In the genomic region with DNA sequence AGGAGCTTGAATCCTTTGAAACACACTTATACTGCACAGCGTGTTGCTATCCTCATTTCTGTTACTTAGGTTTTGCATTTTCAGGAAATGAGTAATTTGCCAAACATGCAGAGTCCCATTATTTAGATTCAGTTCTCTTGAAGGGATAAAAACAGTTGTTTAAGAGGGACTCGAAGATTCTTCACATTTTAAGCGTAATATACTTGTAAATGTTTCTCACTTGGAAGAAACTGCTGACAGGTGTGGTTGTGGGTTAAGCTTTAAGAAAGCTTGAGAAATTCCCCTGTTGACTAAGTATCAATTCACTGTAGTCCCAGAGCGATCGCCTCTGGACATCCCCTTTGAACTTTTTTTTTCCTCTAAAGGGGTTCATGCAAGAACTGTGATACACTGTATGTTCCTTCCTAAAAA, we compare ENCODE assay signal across 1 cellular context.
TF ChIP-seq lines count a peak whose summit lies in the region.

No MANE protein-coding gene starts in this region.

TF ChIP-seq in GM12878, 131 proteins besides CTCF, POLR2A, EP300 and RAD21 (continued from another document and continues in another):
- TF ChIP-seq, protein P1, sequence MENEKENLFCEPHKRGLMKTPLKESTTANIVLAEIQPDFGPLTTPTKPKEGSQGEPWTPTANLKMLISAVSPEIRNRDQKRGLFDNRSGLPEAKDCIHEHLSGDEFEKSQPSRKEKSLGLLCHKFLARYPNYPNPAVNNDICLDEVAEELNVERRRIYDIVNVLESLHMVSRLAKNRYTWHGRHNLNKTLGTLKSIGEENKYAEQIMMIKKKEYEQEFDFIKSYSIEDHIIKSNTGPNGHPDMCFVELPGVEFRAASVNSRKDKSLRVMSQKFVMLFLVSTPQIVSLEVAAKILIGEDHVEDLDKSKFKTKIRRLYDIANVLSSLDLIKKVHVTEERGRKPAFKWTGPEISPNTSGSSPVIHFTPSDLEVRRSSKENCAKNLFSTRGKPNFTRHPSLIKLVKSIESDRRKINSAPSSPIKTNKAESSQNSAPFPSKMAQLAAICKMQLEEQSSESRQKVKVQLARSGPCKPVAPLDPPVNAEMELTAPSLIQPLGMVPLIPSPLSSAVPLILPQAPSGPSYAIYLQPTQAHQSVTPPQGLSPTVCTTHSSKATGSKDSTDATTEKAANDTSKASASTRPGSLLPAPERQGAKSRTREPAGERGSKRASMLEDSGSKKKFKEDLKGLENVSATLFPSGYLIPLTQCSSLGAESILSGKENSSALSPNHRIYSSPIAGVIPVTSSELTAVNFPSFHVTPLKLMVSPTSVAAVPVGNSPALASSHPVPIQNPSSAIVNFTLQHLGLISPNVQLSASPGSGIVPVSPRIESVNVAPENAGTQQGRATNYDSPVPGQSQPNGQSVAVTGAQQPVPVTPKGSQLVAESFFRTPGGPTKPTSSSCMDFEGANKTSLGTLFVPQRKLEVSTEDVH (IDR thresholded peaks at IDR 0.05; ENCODE audit: low read depth, partially characterized antibody) = no peak
- TF ChIP-seq ASH2L (IDR thresholded peaks at IDR 0.05; ENCODE audit: borderline replicate concordance, low read depth) = no peak
- TF ChIP-seq, protein P2, sequence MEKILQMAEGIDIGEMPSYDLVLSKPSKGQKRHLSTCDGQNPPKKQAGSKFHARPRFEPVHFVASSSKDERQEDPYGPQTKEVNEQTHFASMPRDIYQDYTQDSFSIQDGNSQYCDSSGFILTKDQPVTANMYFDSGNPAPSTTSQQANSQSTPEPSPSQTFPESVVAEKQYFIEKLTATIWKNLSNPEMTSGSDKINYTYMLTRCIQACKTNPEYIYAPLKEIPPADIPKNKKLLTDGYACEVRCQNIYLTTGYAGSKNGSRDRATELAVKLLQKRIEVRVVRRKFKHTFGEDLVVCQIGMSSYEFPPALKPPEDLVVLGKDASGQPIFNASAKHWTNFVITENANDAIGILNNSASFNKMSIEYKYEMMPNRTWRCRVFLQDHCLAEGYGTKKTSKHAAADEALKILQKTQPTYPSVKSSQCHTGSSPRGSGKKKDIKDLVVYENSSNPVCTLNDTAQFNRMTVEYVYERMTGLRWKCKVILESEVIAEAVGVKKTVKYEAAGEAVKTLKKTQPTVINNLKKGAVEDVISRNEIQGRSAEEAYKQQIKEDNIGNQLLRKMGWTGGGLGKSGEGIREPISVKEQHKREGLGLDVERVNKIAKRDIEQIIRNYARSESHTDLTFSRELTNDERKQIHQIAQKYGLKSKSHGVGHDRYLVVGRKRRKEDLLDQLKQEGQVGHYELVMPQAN (conservative IDR thresholded peaks at IDR 0.05) = 0 out of 2 replicates have a peak, but pooled peaks have one; percentile 20
- TF ChIP-seq, protein P3, sequence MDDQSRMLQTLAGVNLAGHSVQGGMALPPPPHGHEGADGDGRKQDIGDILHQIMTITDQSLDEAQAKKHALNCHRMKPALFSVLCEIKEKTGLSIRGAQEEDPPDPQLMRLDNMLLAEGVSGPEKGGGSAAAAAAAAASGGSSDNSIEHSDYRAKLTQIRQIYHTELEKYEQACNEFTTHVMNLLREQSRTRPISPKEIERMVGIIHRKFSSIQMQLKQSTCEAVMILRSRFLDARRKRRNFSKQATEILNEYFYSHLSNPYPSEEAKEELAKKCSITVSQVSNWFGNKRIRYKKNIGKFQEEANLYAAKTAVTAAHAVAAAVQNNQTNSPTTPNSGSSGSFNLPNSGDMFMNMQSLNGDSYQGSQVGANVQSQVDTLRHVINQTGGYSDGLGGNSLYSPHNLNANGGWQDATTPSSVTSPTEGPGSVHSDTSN (IDR thresholded peaks at IDR 0.05; ENCODE audit: insufficient replicate concordance, low read depth, low read length) = no peak
- no peak for TF ChIP-seq KDM1A (IDR thresholded peaks at IDR 0.05; ENCODE audit: borderline replicate concordance)
- TF ChIP-seq, protein P4, sequence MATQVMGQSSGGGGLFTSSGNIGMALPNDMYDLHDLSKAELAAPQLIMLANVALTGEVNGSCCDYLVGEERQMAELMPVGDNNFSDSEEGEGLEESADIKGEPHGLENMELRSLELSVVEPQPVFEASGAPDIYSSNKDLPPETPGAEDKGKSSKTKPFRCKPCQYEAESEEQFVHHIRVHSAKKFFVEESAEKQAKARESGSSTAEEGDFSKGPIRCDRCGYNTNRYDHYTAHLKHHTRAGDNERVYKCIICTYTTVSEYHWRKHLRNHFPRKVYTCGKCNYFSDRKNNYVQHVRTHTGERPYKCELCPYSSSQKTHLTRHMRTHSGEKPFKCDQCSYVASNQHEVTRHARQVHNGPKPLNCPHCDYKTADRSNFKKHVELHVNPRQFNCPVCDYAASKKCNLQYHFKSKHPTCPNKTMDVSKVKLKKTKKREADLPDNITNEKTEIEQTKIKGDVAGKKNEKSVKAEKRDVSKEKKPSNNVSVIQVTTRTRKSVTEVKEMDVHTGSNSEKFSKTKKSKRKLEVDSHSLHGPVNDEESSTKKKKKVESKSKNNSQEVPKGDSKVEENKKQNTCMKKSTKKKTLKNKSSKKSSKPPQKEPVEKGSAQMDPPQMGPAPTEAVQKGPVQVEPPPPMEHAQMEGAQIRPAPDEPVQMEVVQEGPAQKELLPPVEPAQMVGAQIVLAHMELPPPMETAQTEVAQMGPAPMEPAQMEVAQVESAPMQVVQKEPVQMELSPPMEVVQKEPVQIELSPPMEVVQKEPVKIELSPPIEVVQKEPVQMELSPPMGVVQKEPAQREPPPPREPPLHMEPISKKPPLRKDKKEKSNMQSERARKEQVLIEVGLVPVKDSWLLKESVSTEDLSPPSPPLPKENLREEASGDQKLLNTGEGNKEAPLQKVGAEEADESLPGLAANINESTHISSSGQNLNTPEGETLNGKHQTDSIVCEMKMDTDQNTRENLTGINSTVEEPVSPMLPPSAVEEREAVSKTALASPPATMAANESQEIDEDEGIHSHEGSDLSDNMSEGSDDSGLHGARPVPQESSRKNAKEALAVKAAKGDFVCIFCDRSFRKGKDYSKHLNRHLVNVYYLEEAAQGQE (IDR thresholded peaks at IDR 0.05; ENCODE audit: low read depth, low read length) = no peak
- TF ChIP-seq SP1 (IDR thresholded peaks at IDR 0.05; ENCODE audit: low read depth, low read length) = no peak
- TF ChIP-seq ATF7 (IDR thresholded peaks at IDR 0.05; ENCODE audit: low read depth) = peak; percentile 70
- no peak for TF ChIP-seq MYB (IDR thresholded peaks at IDR 0.05; ENCODE audit: borderline replicate concordance, low read depth, low read length)
- no peak for TF ChIP-seq NR2C2 (IDR thresholded peaks at IDR 0.05; ENCODE audit: borderline replicate concordance, control insufficient read depth, insufficient read length, low read depth)
- TF ChIP-seq EGR1 (IDR thresholded peaks at IDR 0.05; ENCODE audit: borderline replicate concordance in 1 of 2, low read depth in 2 of 2, low read length in 2 of 2) = no peak
- no peak for TF ChIP-seq NR2C1 (IDR thresholded peaks at IDR 0.05)
- no peak for TF ChIP-seq MEF2A (IDR thresholded peaks at IDR 0.05; ENCODE audit: insufficient read depth, low read depth, low read length)
- TF ChIP-seq CHD1 (IDR thresholded peaks at IDR 0.05; ENCODE audit: low read depth, low read length) = peak; percentile 23; the same call in 1 of the 2 replicates
- no peak for TF ChIP-seq FOS (IDR thresholded peaks at IDR 0.05; ENCODE audit: borderline replicate concordance, extremely low read depth, insufficient read length)
- TF ChIP-seq CHD2 (IDR thresholded peaks at IDR 0.05; ENCODE audit: borderline replicate concordance, low read depth, low read length) = peak; percentile 50; the same call in 1 of the 2 replicates
- TF ChIP-seq IKZF1 (conservative IDR thresholded peaks at IDR 0.05) = peak; percentile 84
- peak; percentile 77; the same call in 2 of the 3 replicates for TF ChIP-seq POU2F2 (IDR thresholded peaks at IDR 0.05; ENCODE audit: borderline replicate concordance, low read depth, low read length)
- peak; percentile 8; the same call in 1 of the 2 replicates for TF ChIP-seq SPI1 (IDR thresholded peaks at IDR 0.05; ENCODE audit: borderline replicate concordance, insufficient read depth, low read depth, low read length)
- no peak for TF ChIP-seq YY1 (IDR thresholded peaks at IDR 0.05; ENCODE audit: low read depth, low read length)
- TF ChIP-seq ZNF274 (IDR thresholded peaks at IDR 0.05; ENCODE audit: insufficient read depth, insufficient read length) = no peak
- no peak; the same call in 1 of the 2 replicates for TF ChIP-seq PML (IDR thresholded peaks at IDR 0.05; ENCODE audit: low read length)
- TF ChIP-seq GABPA (IDR thresholded peaks at IDR 0.05; ENCODE audit: low read depth) = peak; percentile 17; the same call in 1 of the 2 replicates
- no peak for TF ChIP-seq ZNF622 (IDR thresholded peaks at IDR 0.05)
- TF ChIP-seq, protein P5, sequence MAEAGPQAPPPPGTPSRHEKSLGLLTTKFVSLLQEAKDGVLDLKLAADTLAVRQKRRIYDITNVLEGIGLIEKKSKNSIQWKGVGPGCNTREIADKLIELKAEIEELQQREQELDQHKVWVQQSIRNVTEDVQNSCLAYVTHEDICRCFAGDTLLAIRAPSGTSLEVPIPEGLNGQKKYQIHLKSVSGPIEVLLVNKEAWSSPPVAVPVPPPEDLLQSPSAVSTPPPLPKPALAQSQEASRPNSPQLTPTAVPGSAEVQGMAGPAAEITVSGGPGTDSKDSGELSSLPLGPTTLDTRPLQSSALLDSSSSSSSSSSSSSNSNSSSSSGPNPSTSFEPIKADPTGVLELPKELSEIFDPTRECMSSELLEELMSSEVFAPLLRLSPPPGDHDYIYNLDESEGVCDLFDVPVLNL (IDR thresholded peaks at IDR 0.05; ENCODE audit: low read depth, low read length) = no peak
- 0 out of 2 replicates have a peak, but pooled peaks have one; percentile 60 for TF ChIP-seq CBX5 (IDR thresholded peaks at IDR 0.05; ENCODE audit: low read depth)
- no peak for TF ChIP-seq MYC (IDR thresholded peaks at IDR 0.05; ENCODE audit: insufficient read depth, insufficient read length, insufficient replicate concordance, low read length, severe bottlenecking)
- no peak for TF ChIP-seq POLR2AphosphoS2 (IDR thresholded peaks at IDR 0.05; ENCODE audit: low read depth, low read length)
- TF ChIP-seq, protein P6, sequence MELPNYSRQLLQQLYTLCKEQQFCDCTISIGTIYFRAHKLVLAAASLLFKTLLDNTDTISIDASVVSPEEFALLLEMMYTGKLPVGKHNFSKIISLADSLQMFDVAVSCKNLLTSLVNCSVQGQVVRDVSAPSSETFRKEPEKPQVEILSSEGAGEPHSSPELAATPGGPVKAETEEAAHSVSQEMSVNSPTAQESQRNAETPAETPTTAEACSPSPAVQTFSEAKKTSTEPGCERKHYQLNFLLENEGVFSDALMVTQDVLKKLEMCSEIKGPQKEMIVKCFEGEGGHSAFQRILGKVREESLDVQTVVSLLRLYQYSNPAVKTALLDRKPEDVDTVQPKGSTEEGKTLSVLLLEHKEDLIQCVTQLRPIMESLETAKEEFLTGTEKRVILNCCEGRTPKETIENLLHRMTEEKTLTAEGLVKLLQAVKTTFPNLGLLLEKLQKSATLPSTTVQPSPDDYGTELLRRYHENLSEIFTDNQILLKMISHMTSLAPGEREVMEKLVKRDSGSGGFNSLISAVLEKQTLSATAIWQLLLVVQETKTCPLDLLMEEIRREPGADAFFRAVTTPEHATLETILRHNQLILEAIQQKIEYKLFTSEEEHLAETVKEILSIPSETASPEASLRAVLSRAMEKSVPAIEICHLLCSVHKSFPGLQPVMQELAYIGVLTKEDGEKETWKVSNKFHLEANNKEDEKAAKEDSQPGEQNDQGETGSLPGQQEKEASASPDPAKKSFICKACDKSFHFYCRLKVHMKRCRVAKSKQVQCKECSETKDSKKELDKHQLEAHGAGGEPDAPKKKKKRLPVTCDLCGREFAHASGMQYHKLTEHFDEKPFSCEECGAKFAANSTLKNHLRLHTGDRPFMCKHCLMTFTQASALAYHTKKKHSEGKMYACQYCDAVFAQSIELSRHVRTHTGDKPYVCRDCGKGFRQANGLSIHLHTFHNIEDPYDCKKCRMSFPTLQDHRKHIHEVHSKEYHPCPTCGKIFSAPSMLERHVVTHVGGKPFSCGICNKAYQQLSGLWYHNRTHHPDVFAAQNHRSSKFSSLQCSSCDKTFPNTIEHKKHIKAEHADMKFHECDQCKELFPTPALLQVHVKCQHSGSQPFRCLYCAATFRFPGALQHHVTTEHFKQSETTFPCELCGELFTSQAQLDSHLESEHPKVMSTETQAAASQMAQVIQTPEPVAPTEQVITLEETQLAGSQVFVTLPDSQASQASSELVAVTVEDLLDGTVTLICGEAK (IDR thresholded peaks at IDR 0.05; ENCODE audit: borderline replicate concordance) = no peak
- TF ChIP-seq SREBF1 (IDR thresholded peaks at IDR 0.05; ENCODE audit: low read length) = no peak
- TF ChIP-seq, protein P7, sequence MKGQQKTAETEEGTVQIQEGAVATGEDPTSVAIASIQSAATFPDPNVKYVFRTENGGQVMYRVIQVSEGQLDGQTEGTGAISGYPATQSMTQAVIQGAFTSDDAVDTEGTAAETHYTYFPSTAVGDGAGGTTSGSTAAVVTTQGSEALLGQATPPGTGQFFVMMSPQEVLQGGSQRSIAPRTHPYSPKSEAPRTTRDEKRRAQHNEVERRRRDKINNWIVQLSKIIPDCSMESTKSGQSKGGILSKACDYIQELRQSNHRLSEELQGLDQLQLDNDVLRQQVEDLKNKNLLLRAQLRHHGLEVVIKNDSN (IDR thresholded peaks at IDR 0.05; ENCODE audit: borderline replicate concordance, extremely low read length, insufficient read depth, low read depth, low read length) = no peak
- peak in 1 of 2 experiments; percentile 59; a peak in 1 of 4 replicates for TF ChIP-seq CEBPB (IDR thresholded peaks at IDR 0.05; ENCODE audit: borderline replicate concordance in 1 of 2, low read depth in 2 of 2, low read length in 2 of 2)
- TF ChIP-seq, protein P8, sequence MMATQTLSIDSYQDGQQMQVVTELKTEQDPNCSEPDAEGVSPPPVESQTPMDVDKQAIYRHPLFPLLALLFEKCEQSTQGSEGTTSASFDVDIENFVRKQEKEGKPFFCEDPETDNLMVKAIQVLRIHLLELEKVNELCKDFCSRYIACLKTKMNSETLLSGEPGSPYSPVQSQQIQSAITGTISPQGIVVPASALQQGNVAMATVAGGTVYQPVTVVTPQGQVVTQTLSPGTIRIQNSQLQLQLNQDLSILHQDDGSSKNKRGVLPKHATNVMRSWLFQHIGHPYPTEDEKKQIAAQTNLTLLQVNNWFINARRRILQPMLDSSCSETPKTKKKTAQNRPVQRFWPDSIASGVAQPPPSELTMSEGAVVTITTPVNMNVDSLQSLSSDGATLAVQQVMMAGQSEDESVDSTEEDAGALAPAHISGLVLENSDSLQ (IDR thresholded peaks at IDR 0.05) = peak; percentile 55; the same call in 1 of the 2 replicates
- TF ChIP-seq, protein P9, sequence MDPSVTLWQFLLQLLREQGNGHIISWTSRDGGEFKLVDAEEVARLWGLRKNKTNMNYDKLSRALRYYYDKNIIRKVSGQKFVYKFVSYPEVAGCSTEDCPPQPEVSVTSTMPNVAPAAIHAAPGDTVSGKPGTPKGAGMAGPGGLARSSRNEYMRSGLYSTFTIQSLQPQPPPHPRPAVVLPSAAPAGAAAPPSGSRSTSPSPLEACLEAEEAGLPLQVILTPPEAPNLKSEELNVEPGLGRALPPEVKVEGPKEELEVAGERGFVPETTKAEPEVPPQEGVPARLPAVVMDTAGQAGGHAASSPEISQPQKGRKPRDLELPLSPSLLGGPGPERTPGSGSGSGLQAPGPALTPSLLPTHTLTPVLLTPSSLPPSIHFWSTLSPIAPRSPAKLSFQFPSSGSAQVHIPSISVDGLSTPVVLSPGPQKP (IDR thresholded peaks at IDR 0.05; ENCODE audit: low read depth, low read length) = no peak
- TF ChIP-seq CBFB (IDR thresholded peaks at IDR 0.05; ENCODE audit: low read depth) = no peak; the same call in 1 of the 2 replicates
- TF ChIP-seq RAD51 (IDR thresholded peaks at IDR 0.05) = peak; percentile 44; the same call in 1 of the 2 replicates
